9 cellular contexts compared by ENCODE assay signal in genomic region chr16:81821422-81822128, GRCh38. TPM values are rescaled to one million over a fixed set of nuclear protein-coding genes. Genes with fewer than 3 reads are reported as not detected.
DNase-seq lines count a peak whose midpoint lies in the region; ATAC-seq and FAIRE-seq lines count a peak whose summit lies in the region.
"Had no signal": no experiment of that assay in that cellular context is flagged by ENCODE, and none has a peak within 500 bp of the region (broad histone marks: within the 10 kb centered on the region; RNA-seq: fewer than 3 reads in every experiment).

No MANE protein-coding gene starts in this region.

- intact Hi-C loops in Right ventricle myocardium superior (cut with DNase I) = no loop called here

- peak; percentile 31 for ATAC-seq in GM18499 (IDR thresholded peaks at IDR 0.05; ENCODE audit: insufficient read depth, unreplicated experiment)
- peak; percentile 49 for ATAC-seq in GM21528 (IDR thresholded peaks at IDR 0.05; ENCODE audit: low FRiP score, unreplicated experiment)
- peak; percentile 35 for ATAC-seq in HG03521 (IDR thresholded peaks at IDR 0.05; ENCODE audit: unreplicated experiment)
- ATAC-seq in Right ventricle myocardium superior (ENCODE audit: poor library complexity) = no peak

- peak; percentile 13 for DNase-seq in islet precursor cell
- no peak for DNase-seq in Right ventricle myocardium superior
- no peak for DNase-seq in frontal cortex (ENCODE audit: low spot score in 2 of 2)
- no peak for DNase-seq in H4 (ENCODE audit: low spot score)
- no peak for DNase-seq in NCI-H2107 (lab: John Stamatoyannopoulos, UW)
- DNase-seq: stimulated activated CD4-positive, alpha-beta T cell treated with anti-CD3 and anti-CD28 coated beads, Interleukin-15, amount 100 ng/mL, for 24 hours had no signal

- FAIRE-seq in frontal cortex (lab: Jason Lieb, UNC) = no peak

RNA-seq across cellular contexts. Expression of gene PLCG2, which starts 42.5 kb away (rescaled TPM):
- total RNA-seq in Right ventricle myocardium superior = 7.2 TPM
- total RNA-seq in frontal cortex = 1.2 TPM
- total RNA-seq in H4 (2014; rRNA removed; shearing (Covaris generic)) = 2.2 and 3.2 TPM in 2 replicates
